1 cellular context compared by ENCODE assay signal in genomic region chr2:174224665-174225288, GRCh38.
TF ChIP-seq lines count a peak whose summit lies in the region.

No MANE protein-coding gene starts in this region.

TF ChIP-seq in K562, 482 proteins besides CTCF, POLR2A, EP300 and RAD21 (continued from another document and continues in another):
- TF ChIP-seq KLF1 (tag; IDR thresholded peaks at IDR 0.05) (no peak), KDM1A (IDR thresholded peaks at IDR 0.05) (peak; percentile 56 to 63; a peak in 3 of 4 replicates), LEF1 (IDR thresholded peaks at IDR 0.05) (peak; percentile 47; the same call in 1 of the 2 replicates), GATA2 (CRISPR knock-in tag; IDR thresholded peaks at IDR 0.05) (0 out of 2 replicates have a peak, but pooled peaks have one; percentile 39), KDM2B (CRISPR knock-in tag; IDR thresholded peaks at IDR 0.05) (no peak), HOMEZ (CRISPR knock-in tag; IDR thresholded peaks at IDR 0.05) (no peak), ATF1 (CRISPR knock-in tag; IDR thresholded peaks at IDR 0.05) (no peak), ATF1 (tag; IDR thresholded peaks at IDR 0.05) (peak; percentile 54; the same call in 1 of the 2 replicates), ZNF785 (CRISPR knock-in tag; IDR thresholded peaks at IDR 0.05) (no peak), MYC (IDR thresholded peaks at IDR 0.05; ENCODE audit: low read depth, low read length) (no peak), MYC (CRISPR knock-in tag; IDR thresholded peaks at IDR 0.05; ENCODE audit: borderline replicate concordance, low read depth) (no peak), ZKSCAN1 (IDR thresholded peaks at IDR 0.05; ENCODE audit: low read depth, low read length) (no peak), MTA2 (IDR thresholded peaks at IDR 0.05; ENCODE audit: low read depth) (peak; percentile 58), E2F8 (IDR thresholded peaks at IDR 0.05; ENCODE audit: low read depth, partially characterized antibody) (no peak), KLF13 (tag; IDR thresholded peaks at IDR 0.05; ENCODE audit: borderline replicate concordance, low read depth) (no peak), ZNF75A (CRISPR knock-in tag; IDR thresholded peaks at IDR 0.05) (no peak), TBP (optimal IDR thresholded peaks at IDR 0.05; ENCODE audit: low read depth, low read length) (no peak), STAT6 (CRISPR knock-in tag; IDR thresholded peaks at IDR 0.05) (no peak), ZNF609 (CRISPR knock-in tag; IDR thresholded peaks at IDR 0.05; ENCODE audit: borderline replicate concordance) (no peak), RFX7 (CRISPR knock-in tag; IDR thresholded peaks at IDR 0.05) (no peak), POLR2AphosphoS2 (IDR thresholded peaks at IDR 0.05; ENCODE audit: low read length) (no peak), RNF219 (CRISPR knock-in tag; IDR thresholded peaks at IDR 0.05) (no peak), MAZ (CRISPR knock-in tag; conservative IDR thresholded peaks at IDR 0.05 in 1 of 2, IDR thresholded peaks at IDR 0.05 in 1 of 2) (0 out of 4 replicates have a peak, but pooled peaks of 1 of the 2 experiments have one; percentile 23), GTF2E2 (tag; IDR thresholded peaks at IDR 0.05) (no peak), TCF3 (CRISPR knock-in tag; IDR thresholded peaks at IDR 0.05) (peak; percentile 79), RBM22 (IDR thresholded peaks at IDR 0.05; ENCODE audit: low read depth, low read length, poor library complexity, severe bottlenecking) (no peak), HDAC2 (IDR thresholded peaks at IDR 0.05) (peak; percentile 33; the same call in 1 of the 2 replicates), CREM (IDR thresholded peaks at IDR 0.05; ENCODE audit: low read depth) (0 out of 2 replicates have a peak, but pooled peaks have one; percentile 26), MYNN (IDR thresholded peaks at IDR 0.05) (0 out of 2 replicates have a peak, but pooled peaks have one; percentile 4), MYNN (CRISPR knock-in tag; IDR thresholded peaks at IDR 0.05) (no peak), SMARCA4 (IDR thresholded peaks at IDR 0.05) (peak; percentile 76), KLF16 (IDR thresholded peaks at IDR 0.05) (no peak), JUND (IDR thresholded peaks at IDR 0.05; ENCODE audit: borderline replicate concordance, low read depth, low read length) (peak; percentile 28; the same call in 1 of the 2 replicates), JUND (tag; IDR thresholded peaks at IDR 0.05; ENCODE audit: borderline replicate concordance, low read depth, low read length) (no peak), SP1 (CRISPR knock-in tag; IDR thresholded peaks at IDR 0.05) (no peak), ZZZ3 (IDR thresholded peaks at IDR 0.05) (no peak), CBX8 (IDR thresholded peaks at IDR 0.05; ENCODE audit: borderline replicate concordance, extremely low read depth, low read depth, low read length, poor library complexity, severe bottlenecking) (no peak), CBX2 (IDR thresholded peaks at IDR 0.05; ENCODE audit: insufficient read depth, low read length, poor library complexity, severe bottlenecking) (no peak), ETS2 (tag; IDR thresholded peaks at IDR 0.05; ENCODE audit: borderline replicate concordance, poor library complexity, severe bottlenecking) (no peak), RBBP5 (IDR thresholded peaks at IDR 0.05; ENCODE audit: borderline replicate concordance, insufficient read depth, low read length, poor library complexity, severe bottlenecking) (no peak), BDP1 (IDR thresholded peaks at IDR 0.05; ENCODE audit: insufficient read depth, insufficient read length) (no peak), ARNT (IDR thresholded peaks at IDR 0.05) (peak in 1 of 2 experiments; percentile 43; a peak in 1 of 4 replicates), BRCA1 (IDR thresholded peaks at IDR 0.05) (no peak), BRCA1 (CRISPR knock-in tag; IDR thresholded peaks at IDR 0.05) (no peak), DPF2 (IDR thresholded peaks at IDR 0.05) (peak; percentile 80), PKNOX1 (IDR thresholded peaks at IDR 0.05) (peak; percentile 47), ZNF347 (CRISPR knock-in tag; IDR thresholded peaks at IDR 0.05; ENCODE audit: low read depth) (no peak), ZBTB11 (CRISPR knock-in tag; IDR thresholded peaks at IDR 0.05) (no peak), CBFA2T2 (conservative IDR thresholded peaks at IDR 0.05) (peak; percentile 62; the same call in 1 of the 2 replicates), XRCC3 (IDR thresholded peaks at IDR 0.05) (no peak)
